In the genomic region with DNA sequence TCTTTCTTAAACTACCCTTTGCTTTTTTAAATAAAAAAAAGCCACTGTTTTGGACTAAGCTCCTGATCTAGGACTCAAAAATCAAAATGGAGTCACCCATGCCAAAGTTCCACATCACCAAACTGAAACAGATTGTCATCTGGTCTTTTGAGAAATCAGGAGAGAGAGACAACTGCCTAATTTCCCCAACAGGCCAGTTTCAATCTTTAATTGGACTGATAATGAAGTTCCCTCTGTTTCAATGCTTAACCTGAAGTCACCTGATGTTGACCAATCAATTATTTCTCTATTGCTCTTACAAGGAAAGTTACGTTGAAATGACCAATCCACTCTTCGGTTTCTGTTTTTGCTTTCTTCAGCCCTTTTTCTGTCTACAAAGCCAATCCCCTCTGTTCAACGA, we compare ENCODE assay signal across 28 cellular contexts. TPM values are rescaled to one million over a fixed set of nuclear protein-coding genes. Genes with fewer than 3 reads are reported as not detected.
DNase-seq lines count a peak whose midpoint lies in the region; ATAC-seq, FAIRE-seq and TF ChIP-seq lines count a peak whose summit lies in the region.
"Had no signal": no experiment of that assay in that cellular context is flagged by ENCODE, and none has a peak within 500 bp of the region (broad histone marks: within the 10 kb centered on the region; RNA-seq: fewer than 3 reads in every experiment).

No MANE protein-coding gene starts in this region.

- no peak for TF ChIP-seq RAD21 in K562 (CRISPR knock-in tag; conservative IDR thresholded peaks at IDR 0.05 in 1 of 2, IDR thresholded peaks at IDR 0.05 in 1 of 2)

- peak overlapping the region; percentile 10; the same call in 1 of the 2 replicates for H2AFZ ChIP-seq in K562 (ENCODE audit: low read depth, low read length)
- H2AFZ ChIP-seq: neural progenitor cell had no signal

- no peak overlapping the region for H3K4me3 ChIP-seq in K562
- no peak overlapping the region for H3K4me3 ChIP-seq in upper lobe of right lung
- H3K4me3 ChIP-seq: cardiac muscle cell, lung, neural progenitor cell, sigmoid colon, tibial nerve had no signal

- POLR2A ChIA-PET in K562 (lab: Yijun Ruan, JAX), result no interaction called here

- H3K27ac ChIP-seq in K562 (ENCODE audit: extremely low read depth, low read depth, low read length) (no peak overlapping the region), upper lobe of right lung (peak overlapping the region; percentile 28)
- H3K27ac ChIP-seq: cardiac muscle cell, neural progenitor cell, RWPE1, sigmoid colon, tibial nerve had no signal

- no peaks in the 10 kb centered on the region for H3K9me3 ChIP-seq in K562 (replicated peaks; ENCODE audit: control insufficient read depth, insufficient read depth, low read depth, low read length)
- no peaks in the 10 kb centered on the region for H3K9me3 ChIP-seq in upper lobe of right lung
- H3K9me3 ChIP-seq: sigmoid colon, tibial nerve had no signal

- FAIRE-seq in H54 (lab: Jason Lieb, UNC) (peak; percentile 6), K562 (lab: Jason Lieb, UNC) (no peak)
- FAIRE-seq: endometrium, kidney had no signal

- H3K4me1 ChIP-seq in K562 (replicated peaks in 1 of 2; ENCODE audit: control insufficient read depth in 2 of 2, insufficient read depth in 2 of 2, low read length in 2 of 2), result no peaks in the 10 kb centered on the region
- H3K4me1 ChIP-seq in upper lobe of right lung, result no peaks in the 10 kb centered on the region
- H3K4me1 ChIP-seq: sigmoid colon, tibial nerve had no signal

- no peaks in the 10 kb centered on the region for H3K9me1 ChIP-seq in K562 (ENCODE audit: control insufficient read depth, insufficient read depth, low read length)

- WGBS in K562 (ENCODE audit: insufficient coverage, low coverage, missing lambda C conversion rate), result 0% methylated on average over 3 of the region's 3 CpGs

- H3K9me3 Mint-ChIP-seq in activated T-cell treated with anti-CD3 and anti-CD28 coated beads, Interleukin-2, amount 50 U/mL, for 72 hours, result no peaks in the 10 kb centered on the region
- H3K9me3 Mint-ChIP-seq in activated T-cell treated with anti-CD3 and anti-CD28 coated beads, Interleukin-2, amount 50 U/mL, for 24 hours, result no peaks in the 10 kb centered on the region
- H3K9me3 Mint-ChIP-seq: activated naive CD4-positive, alpha-beta T cell treated with anti-CD3 and anti-CD28 coated beads, Interleukin-2, amount 50 U/mL, for 24 hours; HFFc6; neural progenitor cell; T-helper 1 cell treated with Interleukin-12 subunit alpha and Interleukin-12 subunit beta and Interleukin-4 antibody, amounts not matched to agents 30 μg/mL and 1 μg/mL, for 36 hours had no signal

- H3K27ac Mint-ChIP-seq in activated T-cell treated with anti-CD3 and anti-CD28 coated beads, Interleukin-2, amount 50 U/mL, for 72 hours, result peak overlapping the region; percentile 83
- no peak overlapping the region for H3K27ac Mint-ChIP-seq in activated T-cell treated with anti-CD3 and anti-CD28 coated beads, Interleukin-2, amount 50 U/mL, for 24 hours
- H3K27ac Mint-ChIP-seq: activated naive CD4-positive, alpha-beta T cell treated with anti-CD3 and anti-CD28 coated beads, Interleukin-2, amount 50 U/mL, for 24 hours; activated T-helper 1 cell treated with anti-CD3 and anti-CD28 coated beads, Interleukin-12 subunit alpha, Interleukin-12 subunit beta, Interleukin-2, Interleukin-4 antibody, amounts not matched to agents 30 ng/mL and 10 ng/mL and 1 ng/mL, durations not matched to agents 14 hours and 24 hours and 36 hours; HFFc6; neural progenitor cell; T-helper 1 cell treated with Interleukin-12 subunit alpha and Interleukin-12 subunit beta and Interleukin-4 antibody, amounts not matched to agents 30 μg/mL and 1 μg/mL, for 36 hours had no signal

- no TSS peak for BruUV-seq in K562 (replicated peaks; lab: Mats Ljungman, UMichigan)

- peaks cover 82% of the 10 kb centered on the region for H3K4me1 Mint-ChIP-seq in activated T-cell treated with anti-CD3 and anti-CD28 coated beads, Interleukin-2, amount 50 U/mL, for 72 hours (ENCODE audit: low read depth)
- peaks cover 80% of the 10 kb centered on the region for H3K4me1 Mint-ChIP-seq in activated T-cell treated with anti-CD3 and anti-CD28 coated beads, Interleukin-2, amount 50 U/mL, for 24 hours (ENCODE audit: low read depth)

- TF ChIP-seq POLR2A in H54 (IDR thresholded peaks at IDR 0.05; ENCODE audit: low read depth, low read length), result no peak
- no peak for TF ChIP-seq POLR2A in K562 (conservative IDR thresholded peaks at IDR 0.05)

- H3K4me3 Mint-ChIP-seq in activated T-cell treated with anti-CD3 and anti-CD28 coated beads, Interleukin-2, amount 50 U/mL, for 72 hours, result no peak overlapping the region
- H3K4me3 Mint-ChIP-seq in activated T-cell treated with anti-CD3 and anti-CD28 coated beads, Interleukin-2, amount 50 U/mL, for 24 hours, result no peak overlapping the region
- H3K4me3 Mint-ChIP-seq: activated naive CD4-positive, alpha-beta T cell treated with anti-CD3 and anti-CD28 coated beads, Interleukin-2, amount 50 U/mL, for 24 hours; activated T-helper 1 cell treated with anti-CD3 and anti-CD28 coated beads, Interleukin-12 subunit alpha, Interleukin-12 subunit beta, Interleukin-2, Interleukin-4 antibody, amounts not matched to agents 30 ng/mL and 10 ng/mL and 1 ng/mL, durations not matched to agents 14 hours and 24 hours and 36 hours; HFFc6; neural progenitor cell; T-helper 1 cell treated with Interleukin-12 subunit alpha and Interleukin-12 subunit beta and Interleukin-4 antibody, amounts not matched to agents 30 μg/mL and 1 μg/mL, for 36 hours had no signal

- H3K79me2 ChIP-seq in K562 (ENCODE audit: control insufficient read depth, insufficient read depth, low read length), result no peaks in the 10 kb centered on the region

- no peak for TF ChIP-seq CTCF in K562 (IDR thresholded peaks at IDR 0.05 in 2 of 3, conservative IDR thresholded peaks at IDR 0.05 in 1 of 3; ENCODE audit: insufficient read depth in 2 of 3, low read depth in 1 of 3, low read length in 3 of 3)
- TF ChIP-seq CTCF in upper lobe of right lung (IDR thresholded peaks at IDR 0.05), result no peak

- H3K36me3 ChIP-seq in K562 (ENCODE audit: control insufficient read depth, insufficient read depth, low read length) (no peaks in the 10 kb centered on the region), upper lobe of right lung (no peaks in the 10 kb centered on the region)
- H3K36me3 ChIP-seq: cardiac muscle cell, neural progenitor cell, sigmoid colon, tibial nerve had no signal

- no peak for ATAC-seq in activated T-cell treated with anti-CD3 and anti-CD28 coated beads, Interleukin-2, amount 50 U/mL, for 72 hours (replicated peaks in 1 of 2)
- ATAC-seq in K562, result no peak
- ATAC-seq in upper lobe of right lung, result no peak
- no peak for ATAC-seq in HG02840 (IDR thresholded peaks at IDR 0.05; ENCODE audit: low FRiP score, unreplicated experiment)
- ATAC-seq in GM21619 (IDR thresholded peaks at IDR 0.05; ENCODE audit: unreplicated experiment), result no peak

- no peak overlapping the region for H3K4me2 ChIP-seq in K562 (ENCODE audit: insufficient read depth, low read length)
- H3K4me2 ChIP-seq: neural progenitor cell had no signal

- CTCF ChIA-PET in K562 (lab: Yijun Ruan, JAX; ENCODE audit: low intra/inter-chr PET ratio), result no interaction called here

- H3K27me3 ChIP-seq in K562 (ENCODE audit: control insufficient read depth in 2 of 2, insufficient read depth in 2 of 2, low read length in 2 of 2) (peaks cover 4 to 14% of the 10 kb centered on the region in 2 experiments; a peak in 3 of 5 replicates), upper lobe of right lung (no peaks in the 10 kb centered on the region)
- H3K27me3 ChIP-seq: sigmoid colon, tibial nerve had no signal

- peaks cover 23 to 38% of the 10 kb centered on the region in 2 donors for H3K36me3 Mint-ChIP-seq in activated T-cell treated with anti-CD3 and anti-CD28 coated beads, Interleukin-2, amount 50 U/mL, for 72 hours (ENCODE audit: insufficient read depth in 2 of 2)
- H3K36me3 Mint-ChIP-seq in activated T-cell treated with anti-CD3 and anti-CD28 coated beads, Interleukin-2, amount 50 U/mL, for 24 hours (ENCODE audit: low read depth), result peaks cover 86% of the 10 kb centered on the region
- H3K36me3 Mint-ChIP-seq: neural progenitor cell had no signal

- H4K20me1 ChIP-seq in K562 (replicated peaks; ENCODE audit: control insufficient read depth, insufficient read depth, low read length), result no peaks in the 10 kb centered on the region

- DNase-seq in activated T-cell treated with anti-CD3 and anti-CD28 coated beads, Interleukin-2, amount 50 U/mL, for 72 hours, result no peak
- DNase-seq in activated T-cell treated with anti-CD3 and anti-CD28 coated beads, Interleukin-2, amount 50 U/mL, for 24 hours, result no peak
- DNase-seq in H54 (ENCODE audit: insufficient read length, low spot score) (no peak), K562 (ENCODE audit: extremely low read depth in 1 of 4, low spot score in 3 of 4) (no peak), upper lobe of right lung (no peak), HK-2 (ENCODE audit: unreplicated experiment) (no peak)
- DNase-seq: 8988T; activated CD4-positive, alpha-beta T cell treated with anti-CD3 and anti-CD28 coated beads for 48 hours; anterior cingulate cortex; cortex of kidney; DMS79 treated with DMSO at 0.1 percent for 48 hours; HFFc6; kidney; NCI-H1105 treated with DMSO at 0.1 percent for 48 hours; NCI-H2029 treated with DMSO at 0.1 percent for 48 hours; NCI-H2227 treated with DMSO at 0.1 percent for 48 hours; sigmoid colon had no signal

- no peak overlapping the region for H3K9ac ChIP-seq in K562 (ENCODE audit: insufficient read depth in 1 of 2, low read depth in 2 of 2, low read length in 2 of 2)
- H3K9ac ChIP-seq: neural progenitor cell had no signal

- TF ChIP-seq EP300 in K562 (IDR thresholded peaks at IDR 0.05; ENCODE audit: low read length), result no peak

- intact Hi-C loops in K562 (cut with micrococcal nuclease), result no loop called here
- intact Hi-C loops in upper lobe of right lung (cut with DNase I), result no loop called here

- in situ Hi-C loops in K562 (cut with MboI), result no loop called here

- no peaks in the 10 kb centered on the region for H3K27me3 Mint-ChIP-seq in activated T-cell treated with anti-CD3 and anti-CD28 coated beads, Interleukin-2, amount 50 U/mL, for 72 hours (ENCODE audit: low read depth)
- no peaks in the 10 kb centered on the region for H3K27me3 Mint-ChIP-seq in activated T-cell treated with anti-CD3 and anti-CD28 coated beads, Interleukin-2, amount 50 U/mL, for 24 hours
- H3K27me3 Mint-ChIP-seq: activated naive CD4-positive, alpha-beta T cell treated with anti-CD3 and anti-CD28 coated beads, Interleukin-2, amount 50 U/mL, for 24 hours had no signal

RNA-seq across cellular contexts. Expression of a gene that starts 11.6 kb away (rescaled TPM):
- 100 to 1,000 TPM; 108 to 114 TPM for total RNA-seq in activated T-cell treated with anti-CD3 and anti-CD28 coated beads, Interleukin-2, amount 50 U/mL, for 72 hours
- total RNA-seq in K562 (2011; cell fraction: chromatin; rRNA removed; ENCODE audit: low replicate concordance), result not detected in 2 replicates
- total RNA-seq in K562 (2011; cell fraction: nucleolus; rRNA removed), result not detected in 2 replicates
- total RNA-seq in K562 (2011; cell fraction: nucleoplasm; rRNA removed), result 0.29 TPM in 1 of 2 replicates, not detected in the other
- total RNA-seq in K562 (2014; rRNA removed) (not detected in 2 replicates), K562 (2014; rRNA removed; fragmentation: Illumina TruSeq; extraction: Trizol) (not detected in 2 replicates), K562 (2015; rRNA removed; fragmentation: Illumina TruSeq; extraction: Trizol) (not detected in 2 replicates), K562 (2021) (0.09 and 0.16 TPM in 2 replicates), upper lobe of right lung (9.4 TPM)
- polyA plus RNA-seq in K562 (2011; rRNA removed) (0.06 TPM in 1 of 2 replicates, not detected in the other), K562 (2014; fragmentation: Illumina TruSeq; extraction: Trizol) (not detected in 2 replicates), K562 (2014; fragmentation: Nextera tagmentation; extraction: Ambion mirVana) (under 1 TPM in 1 of 2 experiments, not detected in 1; 0.01 TPM), K562 (2014; rRNA removed) (not detected in 2 replicates)
- polyA plus RNA-seq in K562 (2011; cell fraction: cytosol; rRNA removed), result not detected in 2 replicates
- not detected in 2 replicates for polyA plus RNA-seq in K562 (2011; cell fraction: nucleus; rRNA removed)
- 0.01 and 0.03 TPM in 2 replicates for polyA plus RNA-seq in K562 (2012)
- not detected in 2 replicates for polyA minus RNA-seq in K562 (2011; rRNA and poly(A)+ RNA removed)
- not detected in 2 replicates for polyA minus RNA-seq in K562 (2011; cell fraction: cytosol; rRNA and poly(A)+ RNA removed)
- polyA minus RNA-seq in K562 (2011; cell fraction: nucleus; rRNA and poly(A)+ RNA removed), result not detected in 2 replicates
- total RNA-seq: HFFc6 had no signal
- polyA plus RNA-seq: cardiac muscle cell had no signal

Comparison
In these comparisons a context has a peak if more than half of its experiments do, and no peak if none do; other contexts are left out.
1. RNA of a gene that starts 11.6 kb away (total RNA-seq): 108 to 114 TPM in activated T-cell treated with anti-CD3 and anti-CD28 coated beads, Interleukin-2, amount 50 U/mL, for 72 hours; 9.4 TPM in upper lobe of right lung (single experiment) and 0.09 to 0.29 TPM in K562; every median in the first group is over 10 times any median in the second.